In the genomic region with DNA sequence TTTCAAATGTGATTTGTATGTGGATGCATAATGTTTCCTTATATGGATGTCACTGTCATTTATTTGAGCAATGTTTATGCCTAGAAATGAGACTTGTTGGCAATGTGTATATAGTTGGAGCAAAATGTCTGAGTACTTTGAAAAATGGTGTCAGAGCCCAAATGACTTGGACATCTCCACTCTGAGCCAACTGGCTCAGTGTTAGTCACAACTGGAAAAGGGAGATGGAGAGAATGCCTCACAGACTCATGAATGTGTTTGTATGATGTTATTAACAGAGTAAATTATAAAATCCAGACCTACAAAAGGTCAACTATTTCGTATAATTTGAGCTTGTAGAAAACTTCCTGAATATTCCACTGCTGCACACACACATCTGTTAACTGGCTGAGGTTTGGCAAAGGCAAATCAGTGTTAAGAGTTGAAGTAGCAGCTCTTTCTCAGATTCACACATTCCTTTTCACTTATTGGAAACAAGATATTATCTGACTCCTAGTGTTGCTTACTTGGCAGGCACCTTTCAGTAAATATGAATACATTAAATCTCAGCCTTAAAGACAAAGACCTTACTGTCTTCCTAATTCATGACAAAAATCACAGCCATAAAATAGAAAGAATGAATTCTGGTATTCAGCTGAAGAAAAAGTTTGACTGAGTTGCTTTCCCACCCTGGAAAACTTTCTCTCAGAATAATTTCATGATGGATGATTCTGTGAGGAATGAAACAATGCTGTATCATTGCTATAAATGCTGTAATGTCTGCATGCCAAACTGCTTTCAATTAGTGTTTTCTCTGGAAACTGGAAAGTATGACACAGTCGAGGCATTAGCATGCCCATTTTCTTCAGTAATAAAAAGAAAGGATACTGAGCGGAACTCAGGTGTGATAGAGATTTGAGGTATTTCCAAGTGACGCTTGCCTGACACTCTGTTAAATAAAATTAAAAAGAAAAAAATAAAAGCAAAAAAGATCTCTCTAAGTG, we compare ENCODE assay signal across 25 cellular contexts. TPM values are rescaled to one million over a fixed set of nuclear protein-coding genes. Genes with fewer than 3 reads are reported as not detected.
DNase-seq lines count a peak whose midpoint lies in the region; ATAC-seq and TF ChIP-seq lines count a peak whose summit lies in the region.
"Had no signal": no experiment of that assay in that cellular context is flagged by ENCODE, and none has a peak within 500 bp of the region (broad histone marks: within the 10 kb centered on the region; RNA-seq: fewer than 3 reads in every experiment).

No MANE protein-coding gene starts in this region.

- H3K27ac ChIP-seq in right atrium auricular region (no peak overlapping the region), upper lobe of right lung (no peak overlapping the region), vagina (no peak overlapping the region)
- H3K27ac ChIP-seq: neural progenitor cell, testis had no signal

- no peaks in the 10 kb centered on the region for H3K9me3 ChIP-seq in right atrium auricular region
- H3K9me3 ChIP-seq in upper lobe of right lung: no peaks in the 10 kb centered on the region
- H3K9me3 ChIP-seq in vagina: no peaks in the 10 kb centered on the region
- H3K9me3 ChIP-seq: Caco-2, testis had no signal

- peak; percentile 34 to 52 for ATAC-seq in left cardiac atrium
- ATAC-seq in upper lobe of right lung: no peak
- ATAC-seq: GM12878, GM23338 had no signal

- H3K27me3 ChIP-seq in right atrium auricular region (no peaks in the 10 kb centered on the region), upper lobe of right lung (no peaks in the 10 kb centered on the region), vagina (no peaks in the 10 kb centered on the region)
- H3K27me3 ChIP-seq: neural progenitor cell, testis had no signal

- H3K27ac Mint-ChIP-seq in stimulated activated naive CD8-positive, alpha-beta T cell treated with anti-CD3 and anti-CD28 coated beads, Interleukin-15, Interleukin-2, amounts not matched to agents 100 ng/mL and 50 ng/mL, for 24 hours: peak overlapping the region; percentile 52
- H3K27ac Mint-ChIP-seq: GM23338, neural progenitor cell had no signal

- no peaks in the 10 kb centered on the region for H3K27me3 Mint-ChIP-seq in stimulated activated naive CD8-positive, alpha-beta T cell treated with anti-CD3 and anti-CD28 coated beads, Interleukin-15, Interleukin-2, amounts not matched to agents 100 ng/mL and 50 ng/mL, for 24 hours
- H3K27me3 Mint-ChIP-seq: activated naive CD8-positive, alpha-beta T cell treated with anti-CD3 and anti-CD28 coated beads, Interleukin-2, amount 10 ng/mL, durations not matched to agents 7 days and 5 days had no signal

- TF ChIP-seq CTCF in right atrium auricular region (IDR thresholded peaks at IDR 0.05): no peak
- no peak for TF ChIP-seq CTCF in upper lobe of right lung (IDR thresholded peaks at IDR 0.05)
- no peak for TF ChIP-seq CTCF in vagina (IDR thresholded peaks at IDR 0.05)

- H3K4me3 Mint-ChIP-seq in stimulated activated naive CD8-positive, alpha-beta T cell treated with anti-CD3 and anti-CD28 coated beads, Interleukin-15, Interleukin-2, amounts not matched to agents 100 ng/mL and 50 ng/mL, for 24 hours: no peak overlapping the region
- H3K4me3 Mint-ChIP-seq: activated naive CD8-positive, alpha-beta T cell treated with anti-CD3 and anti-CD28 coated beads, Interleukin-2, amount 10 ng/mL, durations not matched to agents 7 days and 5 days; GM23338; immature natural killer cell; neural progenitor cell had no signal

- TF ChIP-seq POLR2A in vagina (IDR thresholded peaks at IDR 0.05): no peak

- H3K4me1 ChIP-seq in right atrium auricular region (peaks cover 0 to 10% of the 10 kb centered on the region in 2 donors), upper lobe of right lung (no peaks in the 10 kb centered on the region), vagina (no peaks in the 10 kb centered on the region)
- H3K4me1 ChIP-seq: Caco-2, neural progenitor cell, testis had no signal

- H3K36me3 Mint-ChIP-seq in stimulated activated naive CD8-positive, alpha-beta T cell treated with anti-CD3 and anti-CD28 coated beads, Interleukin-15, Interleukin-2, amounts not matched to agents 100 ng/mL and 50 ng/mL, for 24 hours (ENCODE audit: low read depth): peaks cover 3% of the 10 kb centered on the region
- H3K36me3 Mint-ChIP-seq: immature natural killer cell, neural progenitor cell had no signal

- DNase-seq in left cardiac atrium (no peak), right atrium auricular region (ENCODE audit: low spot score) (no peak), SK-MEL-5 (ENCODE audit: low read depth, low spot score) (peak; percentile 58), epidermal melanocyte (ENCODE audit: insufficient read length, low spot score) (peak; percentile 41), upper lobe of right lung (no peak), vagina (ENCODE audit: extremely low spot score in 2 of 2) (no peak), superior temporal gyrus (ENCODE audit: extremely low spot score) (no peak)
- DNase-seq: activated CD4-positive, CD25-positive, alpha-beta regulatory T cell treated with anti-CD3 and anti-CD28 coated beads, Interleukin-2, amount 50 U/mL, for 72 hours; activated CD8-positive, alpha-beta memory T cell treated with anti-CD3 and anti-CD28 coated beads, Interleukin-2, amount 50 U/mL, for 48 hours; activated naive CD8-positive, alpha-beta T cell treated with anti-CD3 and anti-CD28 coated beads, Interleukin-2, amount 10 ng/mL, durations not matched to agents 7 days and 5 days; Caco-2; immature natural killer cell; mesendoderm; NCI-H1436 treated with DMSO at 0.1 percent for 48 hours; NCI-H2227 treated with DMSO at 0.1 percent for 48 hours; right cardiac atrium; SHP77 treated with DMSO at 0.1 percent for 48 hours; testis had no signal

- in situ Hi-C loops in SK-MEL-5 (cut with HindIII; ENCODE audit: low pct_unique_long_range_greater_than_20kb, low sequenced_read_pairs): no loop called here

- H3K9me3 Mint-ChIP-seq in stimulated activated naive CD8-positive, alpha-beta T cell treated with anti-CD3 and anti-CD28 coated beads, Interleukin-15, Interleukin-2, amounts not matched to agents 100 ng/mL and 50 ng/mL, for 24 hours: no peaks in the 10 kb centered on the region
- H3K9me3 Mint-ChIP-seq: immature natural killer cell had no signal

- peaks cover 32% of the 10 kb centered on the region for H3K4me1 Mint-ChIP-seq in stimulated activated naive CD8-positive, alpha-beta T cell treated with anti-CD3 and anti-CD28 coated beads, Interleukin-15, Interleukin-2, amounts not matched to agents 100 ng/mL and 50 ng/mL, for 24 hours (ENCODE audit: low read depth)
- H3K4me1 Mint-ChIP-seq: GM23338, neural progenitor cell had no signal

- intact Hi-C loops in left cardiac atrium (cut with DNase I) (no loop called here), upper lobe of right lung (cut with DNase I) (no loop called here), vagina (cut with DNase I) (no loop called here)

- no peaks in the 10 kb centered on the region for H3K36me3 ChIP-seq in right atrium auricular region
- H3K36me3 ChIP-seq in upper lobe of right lung: no peaks in the 10 kb centered on the region
- H3K36me3 ChIP-seq in vagina: no peaks in the 10 kb centered on the region
- H3K36me3 ChIP-seq: neural progenitor cell had no signal

- no peak overlapping the region for H3K4me3 ChIP-seq in right atrium auricular region
- no peak overlapping the region for H3K4me3 ChIP-seq in upper lobe of right lung
- H3K4me3 ChIP-seq in vagina: no peak overlapping the region
- H3K4me3 ChIP-seq: GM12878, GM23338, neural progenitor cell, testis had no signal

RNA-seq across cellular contexts. Expression of gene ADIPOQ, which starts 27.0 kb away (rescaled TPM):
- total RNA-seq in left cardiac atrium (100 to 1,000 TPM; 125 to 192 TPM), right atrium auricular region (10 to 100 TPM in 1 of 2 donors, 1 to 10 TPM in 1; 2.4 to 19.1 TPM), upper lobe of right lung (not detected), vagina (36.6 TPM)
- not detected in 2 replicates for total RNA-seq in SK-MEL-5 (2014; rRNA removed; shearing (Covaris generic))
- not detected in 2 replicates for polyA plus RNA-seq in SK-MEL-5 (2015; cell fraction: cytosol; rRNA removed)
- polyA plus RNA-seq in SK-MEL-5 (2015; cell fraction: nucleus; rRNA removed): not detected in 2 replicates
- total RNA-seq: activated naive CD8-positive, alpha-beta T cell treated with anti-CD3 and anti-CD28 coated beads, Interleukin-2, amount 10 ng/mL, durations not matched to agents 7 days and 5 days; Caco-2; epithelial cell of proximal tubule; GM12878; GM23338; LHCN-M2; T-helper 2 cell treated with Interferon-gamma antibody and Interleukin-4, amounts not matched to agents 100 ng/mL and 5 ng/mL, for 36 hours had no signal
- polyA plus RNA-seq: GM12878, GM23338, immature natural killer cell had no signal

Comparison
In these comparisons a context has a peak if more than half of its experiments do, and no peak if none do; other contexts are left out.
1. DNase-seq: peak in SK-MEL-5 (single experiment) and epidermal melanocyte (single experiment); none in left cardiac atrium (single experiment), right atrium auricular region (single experiment), upper lobe of right lung (single experiment), vagina (0 of 2) and superior temporal gyrus (single experiment).